In genomic region chr11:32829680-32830412, GRCh38 we compare ENCODE assay signal across 9 cellular contexts. TPM values are rescaled to one million over a fixed set of nuclear protein-coding genes. Genes with fewer than 3 reads are reported as not detected.
DNase-seq lines count a peak whose midpoint lies in the region; ATAC-seq, FAIRE-seq and TF ChIP-seq lines count a peak whose summit lies in the region.
"Had no signal": no experiment of that assay in that cellular context is flagged by ENCODE, and none has a peak within 500 bp of the region (broad histone marks: within the 10 kb centered on the region; RNA-seq: fewer than 3 reads in every experiment).

Gene PRRG4 (plus strand): TSS chr11:32829927. CDS start chr11:32830530, 603 bp downstream.

- TF ChIP-seq CTCF in MCF 10A (IDR thresholded peaks at IDR 0.05; ENCODE audit: unreplicated experiment) (no peak), keratinocyte (optimal IDR thresholded peaks at IDR 0.05 in 1 of 3, IDR thresholded peaks at IDR 0.05 in 1 of 3, conservative IDR thresholded peaks at IDR 0.05 in 1 of 3; ENCODE audit: extremely low read depth in 1 of 3, insufficient read depth in 2 of 3, low read length in 3 of 3) (no peak)

- no TSS peak for BruUV-seq in MCF 10A (replicated peaks; lab: Mats Ljungman, UMichigan)

- H2AFZ ChIP-seq in keratinocyte (ENCODE audit: control insufficient read depth, low read length) = peak within 1 kb of the TSS; percentile 97

- POLR2A ChIA-PET in MCF 10A (lab: Yijun Ruan, JAX) = interaction anchor here (0.6 to 9.1 kb wide), 10 partner anchors 9 to 281 kb away, joined by 3 to 76 read pairs (median 5); partner anchors contain the start of gene QSER1

- no peaks in the 10 kb centered on the region for H3K36me3 Mint-ChIP-seq in MCF 10A (ENCODE audit: insufficient read depth, unreplicated experiment)

- CTCF ChIA-PET in MCF 10A (lab: Yijun Ruan, JAX) = interaction anchor here (1.3 kb wide), 1 partner anchor 63 kb away, joined by 7 read pairs; the partner anchor contains the start of gene QSER1

- H3K79me2 ChIP-seq in keratinocyte (ENCODE audit: control insufficient read depth, insufficient read depth, low read length) = no peaks in the 10 kb centered on the region

- H3K4me3 Mint-ChIP-seq in MCF 10A (ENCODE audit: unreplicated experiment) = peak within 1 kb of the TSS; percentile 81

- no peaks in the 10 kb centered on the region for H3K4me1 Mint-ChIP-seq in MCF 10A (ENCODE audit: insufficient read depth, unreplicated experiment)

- no peaks in the 10 kb centered on the region for H4K20me1 ChIP-seq in keratinocyte (ENCODE audit: control insufficient read depth, extremely low read depth, insufficient read depth, low read length)

- ATAC-seq in GM19463 (IDR thresholded peaks at IDR 0.05; ENCODE audit: unreplicated experiment) (peak; percentile 75), HG03521 (IDR thresholded peaks at IDR 0.05; ENCODE audit: unreplicated experiment) (peak; percentile 81)

- H3K27ac ChIP-seq in keratinocyte (ENCODE audit: control insufficient read depth, insufficient read depth, low read length) = peak within 1 kb of the TSS; percentile 88

- no peaks in the 10 kb centered on the region for H3K9me1 ChIP-seq in keratinocyte (ENCODE audit: control insufficient read depth, extremely low read depth, insufficient read depth, low read length)

- H3K4me3 ChIP-seq in keratinocyte (ENCODE audit: control insufficient read depth in 2 of 3, extremely low read depth in 1 of 3, insufficient read depth in 2 of 3, low read depth in 1 of 3, low read length in 3 of 3) = peak within 1 kb of the TSS; percentile 86 to 94 (median 89)

- H3K9ac ChIP-seq in keratinocyte (ENCODE audit: control insufficient read depth, extremely low read depth, insufficient read depth, low read length) = peak within 1 kb of the TSS; percentile 88

- no peaks in the 10 kb centered on the region for H3K9me3 Mint-ChIP-seq in MCF 10A (ENCODE audit: unreplicated experiment)

- H3K4me2 ChIP-seq in keratinocyte (ENCODE audit: control insufficient read depth, extremely low read depth, insufficient read depth, low read depth, low read length) = peak within 1 kb of the TSS; percentile 97

- dilution Hi-C loops in keratinocyte (cut with MboI; ENCODE audit: extremely low pct_ligation_motif_present, low sequenced_read_pairs) = no loop called here

- H3K4me1 ChIP-seq in keratinocyte (ENCODE audit: control insufficient read depth, extremely low read depth, insufficient read depth, low read length) = peaks cover 12% of the 10 kb centered on the region

- peak within 1 kb of the TSS; percentile 81 for H3K27ac Mint-ChIP-seq in MCF 10A (ENCODE audit: low read depth, unreplicated experiment)

- no peaks in the 10 kb centered on the region for H3K27me3 Mint-ChIP-seq in MCF 10A (ENCODE audit: insufficient read depth, unreplicated experiment)

- peak; percentile 53 for DNase-seq in Daoy (ENCODE audit: low read depth)
- peak; percentile 77 for DNase-seq in RKO (ENCODE audit: low spot score)
- peak; percentile 77 for DNase-seq in MCF 10A (ENCODE audit: unreplicated experiment)
- no peak for DNase-seq in keratinocyte (ENCODE audit: low read depth, low spot score)
- peak; percentile 33 for DNase-seq in stimulated activated CD4-positive, alpha-beta T cell treated with anti-CD3 and anti-CD28 coated beads, Interleukin-12 subunit alpha, Interleukin-12 subunit beta, amount 100 ng/mL, for 4 hours
- DNase-seq in SHP77 (lab: John Stamatoyannopoulos, UW) = no peak

- no peaks in the 10 kb centered on the region for H3K27me3 ChIP-seq in keratinocyte (ENCODE audit: control insufficient read depth, extremely low read depth, insufficient read depth, low read length)

- intact Hi-C loops in MCF 10A (cut with micrococcal nuclease) = loop anchor here (5.0 kb wide), 1 partner anchor 62 kb away; the partner anchor contains the start of gene QSER1

- no peak for FAIRE-seq in keratinocyte (lab: Jason Lieb, UNC)
- FAIRE-seq: colon had no signal

- H3K9me3 ChIP-seq in keratinocyte (ENCODE audit: control insufficient read depth, low read depth, low read length) = no peaks in the 10 kb centered on the region

- H3K36me3 ChIP-seq in keratinocyte (ENCODE audit: control insufficient read depth in 2 of 2, extremely low read depth in 1 of 2, insufficient read depth in 2 of 2, low read length in 2 of 2) = peaks cover 0 to 3% of the 10 kb centered on the region in 2 experiments

RNA-seq across cellular contexts. Expression of gene PRRG4, which starts in this region (rescaled TPM):
- 0.54 and 1.7 TPM in 2 replicates for total RNA-seq in Daoy (2014; rRNA removed; shearing (Covaris generic))
- 1.1 and 1.2 TPM in 2 replicates for total RNA-seq in MCF 10A (2022)
- polyA plus RNA-seq in keratinocyte = 6.9 to 12.4 TPM (median 10.0 TPM) in 3 replicates
- polyA plus RNA-seq in keratinocyte (2011; ENCODE audit: low read depth) = 9.1 TPM
- 7.1 and 10.9 TPM in 2 replicates for polyA plus RNA-seq in keratinocyte (2011; cell fraction: cytosol; rRNA removed)
- 9.7 and 10.5 TPM in 2 replicates for polyA plus RNA-seq in keratinocyte (2011; cell fraction: nucleus; rRNA removed)
- 5.7 and 23.6 TPM in 2 replicates for polyA plus RNA-seq in keratinocyte (2012; ENCODE audit: low replicate concordance)
- polyA minus RNA-seq in keratinocyte = 4.4 to 12.1 TPM (median 9.6 TPM) in 3 replicates
- 12.3 TPM for polyA minus RNA-seq in keratinocyte (2011; cell fraction: cytosol; rRNA and poly(A)+ RNA removed)
- polyA minus RNA-seq in keratinocyte (2011; cell fraction: nucleus; rRNA and poly(A)+ RNA removed) = 8.1 and 14.1 TPM in 2 replicates

Comparison
In these comparisons a context has a peak if more than half of its experiments do, and no peak if none do; other contexts are left out.
1. DNase-seq: peak in Daoy (single experiment), RKO (single experiment), MCF 10A (single experiment) and stimulated activated CD4-positive, alpha-beta T cell treated with anti-CD3 and anti-CD28 coated beads, Interleukin-12 subunit alpha, Interleukin-12 subunit beta, amount 100 ng/mL, for 4 hours (single experiment); none in keratinocyte (single experiment) and SHP77 (0 of 2).